Comparison of ENCODE assay signal across 17 cellular contexts in the genomic region with DNA sequence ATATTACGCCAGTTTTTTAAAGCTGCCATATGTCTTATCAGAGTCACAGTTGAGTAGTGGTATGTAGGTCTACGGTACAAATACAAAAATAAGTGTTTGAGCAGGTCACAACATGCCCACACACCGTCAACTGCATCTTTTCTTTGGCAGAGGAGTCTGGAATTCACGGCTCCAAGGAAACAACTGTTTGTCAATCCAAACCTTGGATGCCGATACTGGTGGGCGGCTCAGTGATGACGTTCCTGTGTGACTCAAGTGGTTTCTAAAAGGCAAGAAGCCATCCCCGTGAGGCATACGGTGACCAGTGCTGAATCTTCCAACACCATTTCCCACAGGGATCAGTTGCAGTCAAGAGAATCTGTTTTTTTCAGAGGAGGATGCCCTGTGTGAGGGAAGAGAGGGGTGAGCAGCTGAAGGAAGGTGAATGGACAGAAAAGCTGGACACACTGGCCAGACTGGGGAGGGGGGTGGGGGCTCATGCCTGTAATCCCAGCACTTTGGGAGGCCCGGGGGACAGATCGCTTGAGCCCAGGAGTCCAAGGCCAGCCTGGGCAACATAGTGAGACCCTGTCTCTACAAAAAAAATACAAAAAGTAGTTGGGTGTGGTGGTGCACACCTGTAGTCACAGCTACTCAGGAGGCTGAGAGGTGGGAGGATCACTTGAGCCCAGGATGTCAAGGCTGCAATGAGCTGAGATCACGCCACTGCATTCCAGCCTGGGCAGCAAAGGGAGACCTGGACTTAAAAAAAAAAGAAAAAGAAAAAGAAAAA. TPM values are rescaled to one million over a fixed set of nuclear protein-coding genes. Genes with fewer than 3 reads are reported as not detected.
DNase-seq lines count a peak whose midpoint lies in the region; TF ChIP-seq lines count a peak whose summit lies in the region.
"Had no signal": no experiment of that assay in that cellular context is flagged by ENCODE, and none has a peak within 500 bp of the region (broad histone marks: within the 10 kb centered on the region; RNA-seq: fewer than 3 reads in every experiment).

No MANE protein-coding gene starts in this region.

- H3K27me3 ChIP-seq in breast epithelium, result no peaks in the 10 kb centered on the region
- H3K27me3 ChIP-seq: vagina had no signal

- CTCF ChIA-PET in HEK293 (lab: Yijun Ruan, JAX), result interaction anchor here (0.9 to 2.1 kb wide), 4 partner anchors 10 to 115 kb away, joined by 3 to 6 read pairs (median 4); no protein-coding TSS in a partner anchor

- intact Hi-C loops in breast epithelium (cut with DNase I; ENCODE audit: low total_unique reads), result no loop called here
- intact Hi-C loops in lower leg skin (cut with DNase I; ENCODE audit: low total_unique reads), result no loop called here

- DNase-seq in AG10803 (ENCODE audit: low read depth) (peak; percentile 77), breast epithelium (ENCODE audit: low spot score in 2 of 2) (peak; percentile 57 to 87), lower leg skin (ENCODE audit: low spot score in 2 of 2) (peak; percentile 85 to 90), pons (ENCODE audit: low spot score) (no peak), dermis blood vessel endothelial cell (no peak), NCI-H524 treated with DMSO at 0.1 percent for 48 hours (lab: John Stamatoyannopoulos, UW) (no peak)
- no peak for DNase-seq in NK-92 treated with Interleukin-12 subunit alpha and Interleukin-12 subunit beta, amount 100 ng/mL, for 24 hours (lab: John Stamatoyannopoulos, UW)
- DNase-seq: activated naive CD8-positive, alpha-beta T cell treated with anti-CD3 and anti-CD28 coated beads for 36 hours; BE2C; DMS79; naive thymus-derived CD8-positive, alpha-beta T cell; NCI-H2029; stimulated activated CD4-positive, alpha-beta T cell treated with anti-CD3 and anti-CD28 coated beads, Interleukin-4, amount 100 ng/mL, for 4 hours had no signal

- no peak for TF ChIP-seq CTCF in AG10803 (conservative IDR thresholded peaks at IDR 0.05; ENCODE audit: low read length)
- no peak for TF ChIP-seq CTCF in HEK293 (tag by site-specific recombination; IDR thresholded peaks at IDR 0.05)
- no peak for TF ChIP-seq CTCF in breast epithelium (IDR thresholded peaks at IDR 0.05)
- TF ChIP-seq CTCF in lower leg skin (IDR thresholded peaks at IDR 0.05), result no peak

- H3K4me3 ChIP-seq in AG10803 (ENCODE audit: low read length) (no peak overlapping the region), HEK293 (ENCODE audit: low read depth, low read length) (no peak overlapping the region), breast epithelium (no peak overlapping the region), lower leg skin (ENCODE audit: low read depth, poor library complexity, severe bottlenecking) (no peak overlapping the region)
- H3K4me3 ChIP-seq: vagina had no signal

- H3K9me3 ChIP-seq in HEK293 (ENCODE audit: control insufficient read depth, insufficient read depth, low read depth, low read length) (no peaks in the 10 kb centered on the region; the same call in none of the 2 replicates), breast epithelium (no peaks in the 10 kb centered on the region)
- H3K9me3 ChIP-seq: vagina had no signal

- no peaks in the 10 kb centered on the region; a peak in 1 of 3 replicates for H3K36me3 ChIP-seq in HEK293 (ENCODE audit: control insufficient read depth in 2 of 2, insufficient read depth in 1 of 2, low read length in 2 of 2)
- H3K36me3 ChIP-seq in breast epithelium, result no peaks in the 10 kb centered on the region
- H3K36me3 ChIP-seq: BE2C, vagina had no signal

- WGBS in lower leg skin, 2 donors, result 43% methylated on average over 12 of the region's 12 CpGs

- no peak overlapping the region for H3K27ac ChIP-seq in HEK293 (ENCODE audit: extremely low read depth, low read depth, low read length)
- H3K27ac ChIP-seq in breast epithelium, result peak overlapping the region; percentile 38 to 66
- H3K27ac ChIP-seq: HL-60, vagina, VCaP had no signal

- POLR2A ChIA-PET in HEK293 (lab: Yijun Ruan, JAX), result interaction anchor here (0.7 to 1.4 kb wide), 2 partner anchors 48 to 438 kb away, joined by 3 to 4 read pairs; a partner anchor contains a TSS

- H3K4me1 ChIP-seq in HEK293 (ENCODE audit: control insufficient read depth, insufficient read depth, low read length) (peaks cover 21% of the 10 kb centered on the region), breast epithelium (no peaks in the 10 kb centered on the region)
- H3K4me1 ChIP-seq: BE2C, vagina had no signal

- TF ChIP-seq POLR2A in breast epithelium (IDR thresholded peaks at IDR 0.05) (no peak), lower leg skin (IDR thresholded peaks at IDR 0.05) (no peak)

TF ChIP-seq in HEK293, 187 proteins besides CTCF, POLR2A, EP300 and RAD21 (continues in another document):
- TF ChIP-seq ZNF214 (tag by site-specific recombination; IDR thresholded peaks at IDR 0.05; ENCODE audit: borderline replicate concordance) (no peak), ZNF660 (tag by site-specific recombination; IDR thresholded peaks at IDR 0.05) (peak; percentile 46; the same call in 1 of the 2 replicates), ZNF701 (tag by site-specific recombination; IDR thresholded peaks at IDR 0.05) (no peak), ZNF37A (tag by site-specific recombination; IDR thresholded peaks at IDR 0.05) (no peak), EGR2 (tag by site-specific recombination; IDR thresholded peaks at IDR 0.05; ENCODE audit: low read depth) (peak; percentile 61), ZNF174 (tag by site-specific recombination; IDR thresholded peaks at IDR 0.05) (no peak), ZBTB21 (tag by site-specific recombination; IDR thresholded peaks at IDR 0.05) (peak; percentile 65; the same call in 1 of the 2 replicates), ZNF112 (tag by site-specific recombination; IDR thresholded peaks at IDR 0.05) (no peak), ZNF558 (tag by site-specific recombination; IDR thresholded peaks at IDR 0.05) (0 out of 2 replicates have a peak, but pooled peaks have one; percentile 47), ZNF629 (tag by site-specific recombination; IDR thresholded peaks at IDR 0.05) (peak; percentile 57; the same call in 1 of the 2 replicates), ZNF600 (tag by site-specific recombination; IDR thresholded peaks at IDR 0.05) (peak; percentile 70; the same call in 1 of the 2 replicates), ZNF366 (tag by site-specific recombination; conservative IDR thresholded peaks at IDR 0.05) (peak; percentile 86), ZFP41 (tag by site-specific recombination; IDR thresholded peaks at IDR 0.05; ENCODE audit: borderline replicate concordance) (0 out of 2 replicates have a peak, but pooled peaks have one; percentile 12), KLF1 (tag by site-specific recombination; IDR thresholded peaks at IDR 0.05) (no peak), ZNF121 (tag by site-specific recombination; IDR thresholded peaks at IDR 0.05) (peak; percentile 47; the same call in 1 of the 2 replicates), ZNF221 (tag by site-specific recombination; IDR thresholded peaks at IDR 0.05; ENCODE audit: borderline replicate concordance) (no peak), ZNF175 (tag by site-specific recombination; IDR thresholded peaks at IDR 0.05) (no peak), BCL11A (tag by site-specific recombination; IDR thresholded peaks at IDR 0.05; ENCODE audit: low read depth) (no peak), ZFHX2 (tag by site-specific recombination; conservative IDR thresholded peaks at IDR 0.05) (peak; percentile 90)
- TF ChIP-seq, protein P1, sequence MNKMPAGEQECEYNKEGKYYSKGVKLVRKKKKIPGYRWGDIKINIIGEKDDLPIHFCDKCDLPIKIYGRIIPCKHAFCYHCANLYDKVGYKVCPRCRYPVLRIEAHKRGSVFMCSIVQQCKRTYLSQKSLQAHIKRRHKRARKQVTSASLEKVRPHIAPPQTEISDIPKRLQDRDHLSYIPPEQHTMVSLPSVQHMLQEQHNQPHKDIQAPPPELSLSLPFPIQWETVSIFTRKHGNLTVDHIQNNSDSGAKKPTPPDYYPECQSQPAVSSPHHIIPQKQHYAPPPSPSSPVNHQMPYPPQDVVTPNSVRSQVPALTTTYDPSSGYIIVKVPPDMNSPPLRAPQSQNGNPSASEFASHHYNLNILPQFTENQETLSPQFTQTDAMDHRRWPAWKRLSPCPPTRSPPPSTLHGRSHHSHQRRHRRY (tag by site-specific recombination; IDR thresholded peaks at IDR 0.05), result no peak
- TF ChIP-seq, protein P2, sequence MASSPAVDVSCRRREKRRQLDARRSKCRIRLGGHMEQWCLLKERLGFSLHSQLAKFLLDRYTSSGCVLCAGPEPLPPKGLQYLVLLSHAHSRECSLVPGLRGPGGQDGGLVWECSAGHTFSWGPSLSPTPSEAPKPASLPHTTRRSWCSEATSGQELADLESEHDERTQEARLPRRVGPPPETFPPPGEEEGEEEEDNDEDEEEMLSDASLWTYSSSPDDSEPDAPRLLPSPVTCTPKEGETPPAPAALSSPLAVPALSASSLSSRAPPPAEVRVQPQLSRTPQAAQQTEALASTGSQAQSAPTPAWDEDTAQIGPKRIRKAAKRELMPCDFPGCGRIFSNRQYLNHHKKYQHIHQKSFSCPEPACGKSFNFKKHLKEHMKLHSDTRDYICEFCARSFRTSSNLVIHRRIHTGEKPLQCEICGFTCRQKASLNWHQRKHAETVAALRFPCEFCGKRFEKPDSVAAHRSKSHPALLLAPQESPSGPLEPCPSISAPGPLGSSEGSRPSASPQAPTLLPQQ (tag by site-specific recombination; IDR thresholded peaks at IDR 0.05), result 0 out of 2 replicates have a peak, but pooled peaks have one; percentile 34
- TF ChIP-seq, protein P3, sequence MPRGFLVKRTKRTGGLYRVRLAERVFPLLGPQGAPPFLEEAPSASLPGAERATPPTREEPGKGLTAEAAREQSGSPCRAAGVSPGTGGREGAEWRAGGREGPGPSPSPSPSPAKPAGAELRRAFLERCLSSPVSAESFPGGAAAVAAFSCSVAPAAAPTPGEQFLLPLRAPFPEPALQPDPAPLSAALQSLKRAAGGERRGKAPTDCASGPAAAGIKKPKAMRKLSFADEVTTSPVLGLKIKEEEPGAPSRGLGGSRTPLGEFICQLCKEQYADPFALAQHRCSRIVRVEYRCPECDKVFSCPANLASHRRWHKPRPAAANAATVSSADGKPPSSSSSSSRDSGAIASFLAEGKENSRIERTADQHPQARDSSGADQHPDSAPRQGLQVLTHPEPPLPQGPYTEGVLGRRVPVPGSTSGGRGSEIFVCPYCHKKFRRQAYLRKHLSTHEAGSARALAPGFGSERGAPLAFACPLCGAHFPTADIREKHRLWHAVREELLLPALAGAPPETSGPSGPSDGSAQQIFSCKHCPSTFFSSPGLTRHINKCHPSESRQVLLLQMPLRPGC (tag by site-specific recombination; IDR thresholded peaks at IDR 0.05), result peak; percentile 83

RNA-seq across cellular contexts. Expression of a gene that starts 22.8 kb away (rescaled TPM):
- total RNA-seq in breast epithelium (10 to 100 TPM; 23.3 to 32.0 (median 23.4) TPM), lower leg skin (10 to 100 TPM; 38.0 to 48.3 (median 43.1) TPM), dermis blood vessel endothelial cell (32.6 and 38.6 TPM in 2 replicates)

RNA-seq across cellular contexts. Expression of a gene that starts 48.4 kb away (rescaled TPM):
- 100 to 1,000 TPM in 1 of 3 donors, 10 to 100 TPM in 2; 35.1 to 263 (median 67.5) TPM for total RNA-seq in breast epithelium
- 100 to 1,000 TPM; 228 to 297 (median 255) TPM for total RNA-seq in lower leg skin
- 0.17 and 0.19 TPM in 2 replicates for total RNA-seq in dermis blood vessel endothelial cell

Comparison
In these comparisons a context has a peak if more than half of its experiments do, and no peak if none do; other contexts are left out.
1. DNase-seq: peak in AG10803 (single experiment), breast epithelium (2 of 2) and lower leg skin (2 of 2); none in NK-92 treated with Interleukin-12 subunit alpha and Interleukin-12 subunit beta, amount 100 ng/mL, for 24 hours (single experiment), pons (single experiment), dermis blood vessel endothelial cell (single experiment) and NCI-H524 treated with DMSO at 0.1 percent for 48 hours (single experiment).
2. RNA of a gene that starts 48.4 kb away (total RNA-seq): 228 to 297 TPM in lower leg skin and 35.1 to 263 TPM in breast epithelium; 0.17 to 0.19 TPM in dermis blood vessel endothelial cell; every median in the first group is over 10 times any median in the second.